8 cellular contexts compared by ENCODE assay signal in the genomic region with DNA sequence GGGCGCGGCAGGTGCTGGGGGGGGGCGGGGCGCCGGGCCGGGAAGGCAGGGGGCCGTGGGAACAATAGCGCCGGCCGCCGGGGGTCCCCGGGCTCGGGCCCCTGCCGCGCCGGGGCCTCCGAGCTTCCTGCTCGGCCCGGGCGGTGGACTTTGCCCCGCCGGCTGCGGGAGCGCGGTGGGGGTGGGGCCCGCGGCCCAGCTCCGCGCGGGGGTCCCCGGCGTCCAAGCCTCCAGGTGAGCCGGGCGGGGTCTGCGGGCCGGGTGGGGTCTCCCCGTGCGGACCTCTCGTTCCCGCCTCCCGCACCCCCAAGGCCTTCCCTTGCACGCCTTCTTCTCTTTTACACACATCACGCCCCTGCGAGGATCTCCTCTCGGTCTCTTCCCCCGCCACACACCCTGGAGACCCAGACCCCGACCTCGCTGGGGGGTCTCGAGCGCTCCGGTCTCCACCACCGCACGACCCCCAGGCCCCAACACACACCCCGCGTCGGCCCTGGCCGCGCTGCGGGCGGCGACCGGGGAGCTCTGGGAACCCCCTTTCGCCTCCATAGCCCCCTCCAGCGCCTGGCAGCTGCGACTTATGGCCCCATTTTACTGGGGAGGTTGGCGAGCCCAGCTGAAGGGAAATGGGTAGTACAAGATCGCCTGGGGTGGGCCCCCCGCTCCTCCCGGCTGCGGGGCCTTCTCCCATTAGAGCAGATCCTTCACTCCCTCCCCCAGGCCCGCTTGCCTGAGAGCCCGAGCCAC. TPM values are rescaled to one million over a fixed set of nuclear protein-coding genes. Genes with fewer than 3 reads are reported as not detected.
A peak's percentile ranks its signal among the peaks of the same experiment; 100 is the strongest.
DNase-seq lines count a peak whose midpoint lies in the region; ATAC-seq, FAIRE-seq and TF ChIP-seq lines count a peak whose summit lies in the region.

No MANE protein-coding gene starts in this region.

- TF ChIP-seq CTCF in heart left ventricle (IDR thresholded peaks at IDR 0.05) (no peak), HepG2 (CRISPR knock-in tag; IDR thresholded peaks at IDR 0.05) (no peak), upper lobe of right lung (IDR thresholded peaks at IDR 0.05) (no peak)

- H3K9me3 Mint-ChIP-seq in activated T-helper 1 cell treated with anti-CD3 and anti-CD28 coated beads, Interleukin-12 subunit alpha, Interleukin-12 subunit beta, Interleukin-2, Interleukin-4 antibody, amounts not matched to agents 30 ng/mL and 10 ng/mL and 1 ng/mL, durations not matched to agents 14 hours and 24 hours and 36 hours: no peaks in the 10 kb centered on the region

- WGBS in heart left ventricle, 4 donors: 2 to 6% (median 3%) methylated on average over 32 to 72 of the region's 72 CpGs
- 3% methylated on average over 17 of the region's 72 CpGs for WGBS in HepG2 (ENCODE audit: low lambda C conversion rate)

- peak overlapping the region; percentile 22 for H3K4me3 Mint-ChIP-seq in activated T-helper 1 cell treated with anti-CD3 and anti-CD28 coated beads, Interleukin-12 subunit alpha, Interleukin-12 subunit beta, Interleukin-2, Interleukin-4 antibody, amounts not matched to agents 30 ng/mL and 10 ng/mL and 1 ng/mL, durations not matched to agents 14 hours and 24 hours and 36 hours

- H3K79me2 ChIP-seq in HepG2 (ENCODE audit: insufficient read depth, low read length): peaks cover 36% of the 10 kb centered on the region

- H3K27ac ChIP-seq in heart left ventricle (no peak overlapping the region), HepG2 (ENCODE audit: extremely low read length, insufficient read depth, low read length) (peak overlapping the region; percentile 74), upper lobe of right lung (no peak overlapping the region)

- no peak for ATAC-seq in heart left ventricle
- ATAC-seq in left ventricle myocardium superior: no peak
- peak; percentile 17; the same call in 2 of the 3 replicates for ATAC-seq in HepG2
- no peak for ATAC-seq in upper lobe of right lung
- ATAC-seq in GM21576 (IDR thresholded peaks at IDR 0.05; ENCODE audit: unreplicated experiment): no peak

- H3K27me3 ChIP-seq in heart left ventricle (peaks cover 10 to 67% (median 30%) of the 10 kb centered on the region in 9 donors), HepG2 (ENCODE audit: control insufficient read depth in 1 of 2, insufficient read depth in 2 of 2, low read length in 2 of 2) (no peaks in the 10 kb centered on the region), upper lobe of right lung (peaks cover 33% of the 10 kb centered on the region)

- H3K27me3 Mint-ChIP-seq in activated T-helper 1 cell treated with anti-CD3 and anti-CD28 coated beads, Interleukin-12 subunit alpha, Interleukin-12 subunit beta, Interleukin-2, Interleukin-4 antibody, amounts not matched to agents 30 ng/mL and 10 ng/mL and 1 ng/mL, durations not matched to agents 14 hours and 24 hours and 36 hours (ENCODE audit: insufficient read depth): peaks cover 39% of the 10 kb centered on the region

- TF ChIP-seq POLR2A in heart left ventricle (IDR thresholded peaks at IDR 0.05) (no peak), HepG2 (IDR thresholded peaks at IDR 0.05; ENCODE audit: insufficient read depth in 1 of 2, low read depth in 2 of 2, low read length in 2 of 2) (no peak)

- H3K4me2 ChIP-seq in HepG2 (ENCODE audit: low read depth, low read length): peak overlapping the region; percentile 89

- H3K27ac Mint-ChIP-seq in activated T-helper 1 cell treated with anti-CD3 and anti-CD28 coated beads, Interleukin-12 subunit alpha, Interleukin-12 subunit beta, Interleukin-2, Interleukin-4 antibody, amounts not matched to agents 30 ng/mL and 10 ng/mL and 1 ng/mL, durations not matched to agents 14 hours and 24 hours and 36 hours: no peak overlapping the region

- H3K9ac ChIP-seq in HepG2 (ENCODE audit: insufficient read depth, low read depth, low read length): peak overlapping the region; percentile 86

- no peak for TF ChIP-seq RAD21 in HepG2 (CRISPR knock-in tag; IDR thresholded peaks at IDR 0.05)

- H3K9me3 ChIP-seq in heart left ventricle: no peaks in the 10 kb centered on the region
- no peaks in the 10 kb centered on the region for H3K9me3 ChIP-seq in HepG2 (ENCODE audit: low read length)
- no peaks in the 10 kb centered on the region for H3K9me3 ChIP-seq in upper lobe of right lung

- in situ Hi-C loops in HepG2 (cut with HindIII; ENCODE audit: extremely low pct_ligation_motif_present, low pct_unique_long_range_greater_than_20kb): no loop called here

- H3K36me3 ChIP-seq in heart left ventricle (no peaks in the 10 kb centered on the region), HepG2 (replicated peaks in 1 of 2; ENCODE audit: control insufficient read depth in 1 of 2, insufficient read depth in 2 of 2, low read length in 2 of 2) (peaks cover 2 to 8% of the 10 kb centered on the region in 2 experiments; a peak in 2 of 5 replicates), upper lobe of right lung (no peaks in the 10 kb centered on the region)

- H3K4me1 Mint-ChIP-seq in activated T-helper 1 cell treated with anti-CD3 and anti-CD28 coated beads, Interleukin-12 subunit alpha, Interleukin-12 subunit beta, Interleukin-2, Interleukin-4 antibody, amounts not matched to agents 30 ng/mL and 10 ng/mL and 1 ng/mL, durations not matched to agents 14 hours and 24 hours and 36 hours (ENCODE audit: low read depth): peaks cover 5% of the 10 kb centered on the region

- no peaks in the 10 kb centered on the region for H3K36me3 Mint-ChIP-seq in activated T-helper 1 cell treated with anti-CD3 and anti-CD28 coated beads, Interleukin-12 subunit alpha, Interleukin-12 subunit beta, Interleukin-2, Interleukin-4 antibody, amounts not matched to agents 30 ng/mL and 10 ng/mL and 1 ng/mL, durations not matched to agents 14 hours and 24 hours and 36 hours (ENCODE audit: low read depth)

- H2AFZ ChIP-seq in HepG2 (ENCODE audit: low read length): no peak overlapping the region

- H3K4me3 ChIP-seq in heart left ventricle (peak overlapping the region in 7 of 12 donors; percentile 12 to 53 (median 29)), HepG2 (replicated peaks in 1 of 3; ENCODE audit: insufficient read depth in 1 of 3, low read depth in 2 of 3, low read length in 3 of 3) (peak overlapping the region; percentile 71 to 98 (median 93)), upper lobe of right lung (peak overlapping the region; percentile 53)

- H3K4me1 ChIP-seq in heart left ventricle: peaks cover 0 to 12% (median 0%) of the 10 kb centered on the region in 12 donors
- H3K4me1 ChIP-seq in HepG2 (ENCODE audit: insufficient read depth, low read length): peaks cover 56% of the 10 kb centered on the region
- no peaks in the 10 kb centered on the region for H3K4me1 ChIP-seq in upper lobe of right lung

- no peak for FAIRE-seq in HepG2 (lab: Jason Lieb, UNC)

- DNase-seq in heart left ventricle (no peak), left ventricle myocardium superior (no peak), HepG2 (ENCODE audit: low spot score) (no peak), upper lobe of right lung (no peak), NCI-H1436 treated with DMSO at 0.1 percent for 48 hours (lab: John Stamatoyannopoulos, UW) (no peak)
- no peak for DNase-seq in activated T-helper 1 cell treated with anti-CD3 and anti-CD28 coated beads, Interleukin-12 subunit alpha, Interleukin-12 subunit beta, Interleukin-2, Interleukin-4 antibody, amounts not matched to agents 30 ng/mL and 10 ng/mL and 1 ng/mL, durations not matched to agents 14 hours and 24 hours and 36 hours (ENCODE audit: low spot score)
- no peak for DNase-seq in activated CD4-positive, alpha-beta T cell treated with anti-CD3 and anti-CD28 coated beads for 4 hours

- H4K20me1 ChIP-seq in HepG2 (ENCODE audit: insufficient read depth, low read length): peaks cover 31% of the 10 kb centered on the region

- intact Hi-C loops in heart left ventricle (cut with DNase I) (no loop called here), left ventricle myocardium superior (cut with micrococcal nuclease) (no loop called here), HepG2 (cut with micrococcal nuclease; ENCODE audit: unreplicated experiment) (no loop called here), upper lobe of right lung (cut with DNase I) (no loop called here)
- intact Hi-C loops in activated T-helper 1 cell treated with anti-CD3 and anti-CD28 coated beads, Interleukin-12 subunit alpha, Interleukin-12 subunit beta, Interleukin-2, Interleukin-4 antibody, amounts not matched to agents 30 ng/mL and 10 ng/mL and 1 ng/mL, durations not matched to agents 14 hours and 24 hours and 36 hours (cut with micrococcal nuclease): no loop called here

- CTCF ChIA-PET in HepG2 (lab: Yijun Ruan, JAX; ENCODE audit: low intra/inter-chr PET ratio, low total read pairs): no interaction called here

- POLR2A ChIA-PET in HepG2 (lab: Yijun Ruan, JAX): interaction anchor here (1.3 to 2.5 kb wide), 5 partner anchors 9 to 60 kb away, joined by 4 to 21 read pairs (median 12); partner anchors contain the start of genes PET100, STXBP2 and XAB2

- BruUV-seq in HepG2 (replicated peaks; lab: Mats Ljungman, UMichigan): no TSS peak

- TF ChIP-seq EP300 in HepG2 (IDR thresholded peaks at IDR 0.05; ENCODE audit: low read depth in 2 of 2, low read length in 2 of 2): no peak
- no peak for TF ChIP-seq EP300 in HepG2 (CRISPR knock-in tag; IDR thresholded peaks at IDR 0.05; ENCODE audit: borderline replicate concordance)

RNA-seq across cellular contexts. Expression of gene CAMSAP3, which starts 0.7 kb away (rescaled TPM):
- total RNA-seq in heart left ventricle (1 to 10 TPM in 3 of 9 donors, under 1 TPM in 6; 0.25 to 3.7 (median 0.83) TPM), left ventricle myocardium superior (2.6 TPM), HepG2 (2016; rRNA removed; fragmentation: Illumina TruSeq; extraction: Trizol) (9.1 and 11.8 TPM in 2 replicates), upper lobe of right lung (29.1 TPM)
- polyA plus RNA-seq in heart left ventricle (under 1 TPM; 0.04 to 0.34 TPM), HepG2 (2011; rRNA removed) (10.8 and 16.8 TPM in 2 replicates)
- 0.37 and 0.67 TPM in 2 replicates for total RNA-seq in activated T-helper 1 cell treated with anti-CD3 and anti-CD28 coated beads, Interleukin-12 subunit alpha, Interleukin-12 subunit beta, Interleukin-2, Interleukin-4 antibody, amounts not matched to agents 30 ng/mL and 10 ng/mL and 1 ng/mL, durations not matched to agents 14 hours and 24 hours and 36 hours
- 2.1 and 2.5 TPM in 2 replicates for total RNA-seq in HepG2 (2016; cell fraction: cytosol; rRNA removed; fragmentation: Illumina TruSeq; extraction: Trizol; ENCODE audit: low read depth)
- total RNA-seq in HepG2 (2016; cell fraction: insoluble cytoplasmic fraction; rRNA removed; fragmentation: Illumina TruSeq; extraction: Trizol): 6.3 and 11.9 TPM in 2 replicates
- total RNA-seq in HepG2 (2016; cell fraction: membrane; rRNA removed; fragmentation: Illumina TruSeq; extraction: Trizol): 6.0 and 6.1 TPM in 2 replicates
- 12.6 and 13.4 TPM in 2 replicates for total RNA-seq in HepG2 (2016; cell fraction: nucleus; rRNA removed; fragmentation: Illumina TruSeq; extraction: Trizol)
- 5.6 and 8.1 TPM in 2 replicates for polyA plus RNA-seq in HepG2 (2011; cell fraction: cytosol; rRNA removed)
- 94.1 and 111 TPM in 2 replicates for polyA plus RNA-seq in HepG2 (2011; cell fraction: nucleus; rRNA removed)
- polyA plus RNA-seq in HepG2 (2012): 24.4 and 27.0 TPM in 2 replicates
- polyA plus RNA-seq in HepG2 (2016; cell fraction: cytosol; fragmentation: Illumina TruSeq; extraction: Trizol; ENCODE audit: low read depth): 2.3 and 2.5 TPM in 2 replicates
- polyA plus RNA-seq in HepG2 (2016; cell fraction: insoluble cytoplasmic fraction; fragmentation: Illumina TruSeq; extraction: Trizol; ENCODE audit: low read depth): 17.0 and 22.2 TPM in 2 replicates
- 4.4 and 5.3 TPM in 2 replicates for polyA plus RNA-seq in HepG2 (2016; cell fraction: membrane; fragmentation: Illumina TruSeq; extraction: Trizol; ENCODE audit: low read depth)
- polyA plus RNA-seq in HepG2 (2016; cell fraction: nucleus; fragmentation: Illumina TruSeq; extraction: Trizol; ENCODE audit: insufficient read depth, low read depth): 67.8 and 74.7 TPM in 2 replicates
- polyA minus RNA-seq in HepG2 (2011; rRNA and poly(A)+ RNA removed; ENCODE audit: low replicate concordance): 1.6 and 20.5 TPM in 2 replicates
- polyA minus RNA-seq in HepG2 (2011; cell fraction: cytosol; rRNA and poly(A)+ RNA removed): 9.5 and 9.8 TPM in 2 replicates
- 12.9 and 13.7 TPM in 2 replicates for polyA minus RNA-seq in HepG2 (2011; cell fraction: nucleus; rRNA and poly(A)+ RNA removed)

RNA-seq across cellular contexts. Expression of gene XAB2, which starts 33.0 kb away (rescaled TPM):
- total RNA-seq in heart left ventricle (10 to 100 TPM; 16.3 to 36.2 (median 23.6) TPM), left ventricle myocardium superior (27.5 TPM), HepG2 (2016; rRNA removed; fragmentation: Illumina TruSeq; extraction: Trizol) (6.2 and 8.6 TPM in 2 replicates), upper lobe of right lung (42.3 TPM)
- polyA plus RNA-seq in heart left ventricle (10 to 100 TPM; 19.9 to 25.0 TPM), HepG2 (2011; rRNA removed) (23.9 and 28.4 TPM in 2 replicates)
- 50.7 and 51.2 TPM in 2 replicates for total RNA-seq in activated T-helper 1 cell treated with anti-CD3 and anti-CD28 coated beads, Interleukin-12 subunit alpha, Interleukin-12 subunit beta, Interleukin-2, Interleukin-4 antibody, amounts not matched to agents 30 ng/mL and 10 ng/mL and 1 ng/mL, durations not matched to agents 14 hours and 24 hours and 36 hours
- total RNA-seq in HepG2 (2016; cell fraction: cytosol; rRNA removed; fragmentation: Illumina TruSeq; extraction: Trizol; ENCODE audit: low read depth): 1.9 and 2.7 TPM in 2 replicates
- 6.6 and 7.3 TPM in 2 replicates for total RNA-seq in HepG2 (2016; cell fraction: insoluble cytoplasmic fraction; rRNA removed; fragmentation: Illumina TruSeq; extraction: Trizol)
- 3.2 and 4.4 TPM in 2 replicates for total RNA-seq in HepG2 (2016; cell fraction: membrane; rRNA removed; fragmentation: Illumina TruSeq; extraction: Trizol)
- 11.7 and 15.3 TPM in 2 replicates for total RNA-seq in HepG2 (2016; cell fraction: nucleus; rRNA removed; fragmentation: Illumina TruSeq; extraction: Trizol)
- 14.1 and 24.2 TPM in 2 replicates for polyA plus RNA-seq in HepG2 (2011; cell fraction: cytosol; rRNA removed)
- 95.9 and 136 TPM in 2 replicates for polyA plus RNA-seq in HepG2 (2011; cell fraction: nucleus; rRNA removed)
- 19.0 and 22.6 TPM in 2 replicates for polyA plus RNA-seq in HepG2 (2012)
- polyA plus RNA-seq in HepG2 (2016; cell fraction: cytosol; fragmentation: Illumina TruSeq; extraction: Trizol; ENCODE audit: low read depth): 3.4 and 3.5 TPM in 2 replicates
- polyA plus RNA-seq in HepG2 (2016; cell fraction: insoluble cytoplasmic fraction; fragmentation: Illumina TruSeq; extraction: Trizol; ENCODE audit: low read depth): 11.7 and 15.6 TPM in 2 replicates
- polyA plus RNA-seq in HepG2 (2016; cell fraction: membrane; fragmentation: Illumina TruSeq; extraction: Trizol; ENCODE audit: low read depth): 4.0 and 5.4 TPM in 2 replicates
- 38.3 and 40.6 TPM in 2 replicates for polyA plus RNA-seq in HepG2 (2016; cell fraction: nucleus; fragmentation: Illumina TruSeq; extraction: Trizol; ENCODE audit: insufficient read depth, low read depth)
- polyA minus RNA-seq in HepG2 (2011; rRNA and poly(A)+ RNA removed; ENCODE audit: low replicate concordance): 70.9 and 81.0 TPM in 2 replicates
- polyA minus RNA-seq in HepG2 (2011; cell fraction: cytosol; rRNA and poly(A)+ RNA removed): 29.0 and 31.0 TPM in 2 replicates
- 19.8 and 20.6 TPM in 2 replicates for polyA minus RNA-seq in HepG2 (2011; cell fraction: nucleus; rRNA and poly(A)+ RNA removed)

RNA-seq across cellular contexts. Expression of gene PET100, which starts 33.2 kb away (rescaled TPM):
- 100 to 1,000 TPM in 7 of 9 donors, 10 to 100 TPM in 2; 22.3 to 185 (median 136) TPM for total RNA-seq in heart left ventricle
- polyA plus RNA-seq in heart left ventricle: 100 to 1,000 TPM in 1 of 2 donors, 10 to 100 TPM in 1; 55.4 to 405 TPM
- total RNA-seq in left ventricle myocardium superior: 206 TPM
- total RNA-seq in activated T-helper 1 cell treated with anti-CD3 and anti-CD28 coated beads, Interleukin-12 subunit alpha, Interleukin-12 subunit beta, Interleukin-2, Interleukin-4 antibody, amounts not matched to agents 30 ng/mL and 10 ng/mL and 1 ng/mL, durations not matched to agents 14 hours and 24 hours and 36 hours: 88.5 and 93.4 TPM in 2 replicates
- total RNA-seq in HepG2 (2016; rRNA removed; fragmentation: Illumina TruSeq; extraction: Trizol): 59.9 and 66.5 TPM in 2 replicates
- total RNA-seq in HepG2 (2016; cell fraction: cytosol; rRNA removed; fragmentation: Illumina TruSeq; extraction: Trizol; ENCODE audit: low read depth): 15.6 and 17.1 TPM in 2 replicates
- total RNA-seq in HepG2 (2016; cell fraction: insoluble cytoplasmic fraction; rRNA removed; fragmentation: Illumina TruSeq; extraction: Trizol): 64.7 and 78.4 TPM in 2 replicates
- total RNA-seq in HepG2 (2016; cell fraction: membrane; rRNA removed; fragmentation: Illumina TruSeq; extraction: Trizol): 22.2 and 23.9 TPM in 2 replicates
- total RNA-seq in HepG2 (2016; cell fraction: nucleus; rRNA removed; fragmentation: Illumina TruSeq; extraction: Trizol): 34.1 and 46.5 TPM in 2 replicates
- 20.0 and 22.3 TPM in 2 replicates for polyA plus RNA-seq in HepG2 (2011; rRNA removed)
- 13.6 and 14.9 TPM in 2 replicates for polyA plus RNA-seq in HepG2 (2011; cell fraction: cytosol; rRNA removed)
- polyA plus RNA-seq in HepG2 (2011; cell fraction: nucleus; rRNA removed): 14.3 and 19.0 TPM in 2 replicates
- 25.5 and 50.4 TPM in 2 replicates for polyA plus RNA-seq in HepG2 (2012)
- polyA plus RNA-seq in HepG2 (2016; cell fraction: cytosol; fragmentation: Illumina TruSeq; extraction: Trizol; ENCODE audit: low read depth): 17.9 and 18.0 TPM in 2 replicates
- polyA plus RNA-seq in HepG2 (2016; cell fraction: insoluble cytoplasmic fraction; fragmentation: Illumina TruSeq; extraction: Trizol; ENCODE audit: low read depth): 36.9 and 42.2 TPM in 2 replicates
- polyA plus RNA-seq in HepG2 (2016; cell fraction: membrane; fragmentation: Illumina TruSeq; extraction: Trizol; ENCODE audit: low read depth): 18.3 and 20.0 TPM in 2 replicates
- polyA plus RNA-seq in HepG2 (2016; cell fraction: nucleus; fragmentation: Illumina TruSeq; extraction: Trizol; ENCODE audit: insufficient read depth, low read depth): 64.3 and 70.9 TPM in 2 replicates
- polyA minus RNA-seq in HepG2 (2011; rRNA and poly(A)+ RNA removed; ENCODE audit: low replicate concordance): 1.4 and 7.8 TPM in 2 replicates
- polyA minus RNA-seq in HepG2 (2011; cell fraction: cytosol; rRNA and poly(A)+ RNA removed): 6.4 and 10.4 TPM in 2 replicates
- polyA minus RNA-seq in HepG2 (2011; cell fraction: nucleus; rRNA and poly(A)+ RNA removed): 7.2 and 8.7 TPM in 2 replicates
- total RNA-seq in upper lobe of right lung: 93.2 TPM

RNA-seq across cellular contexts. Expression of gene PCP2, which starts 37.2 kb away (rescaled TPM):
- 1 to 10 TPM in 7 of 9 donors, under 1 TPM in 2; 0.54 to 3.0 (median 1.3) TPM for total RNA-seq in heart left ventricle
- polyA plus RNA-seq in heart left ventricle: under 1 TPM; 0.62 to 0.65 TPM
- total RNA-seq in left ventricle myocardium superior: 6.5 TPM
- 0.34 and 1.4 TPM in 2 replicates for total RNA-seq in activated T-helper 1 cell treated with anti-CD3 and anti-CD28 coated beads, Interleukin-12 subunit alpha, Interleukin-12 subunit beta, Interleukin-2, Interleukin-4 antibody, amounts not matched to agents 30 ng/mL and 10 ng/mL and 1 ng/mL, durations not matched to agents 14 hours and 24 hours and 36 hours
- 0.80 TPM in 1 of 2 replicates, not detected in the other for total RNA-seq in HepG2 (2016; rRNA removed; fragmentation: Illumina TruSeq; extraction: Trizol)
- total RNA-seq in HepG2 (2016; cell fraction: cytosol; rRNA removed; fragmentation: Illumina TruSeq; extraction: Trizol; ENCODE audit: low read depth): not detected in 2 replicates
- 0.35 TPM in 1 of 2 replicates, not detected in the other for total RNA-seq in HepG2 (2016; cell fraction: insoluble cytoplasmic fraction; rRNA removed; fragmentation: Illumina TruSeq; extraction: Trizol)
- total RNA-seq in HepG2 (2016; cell fraction: membrane; rRNA removed; fragmentation: Illumina TruSeq; extraction: Trizol): not detected in 2 replicates
- not detected in 2 replicates for total RNA-seq in HepG2 (2016; cell fraction: nucleus; rRNA removed; fragmentation: Illumina TruSeq; extraction: Trizol)
- polyA plus RNA-seq in HepG2 (2011; rRNA removed): 0.62 and 0.82 TPM in 2 replicates
- polyA plus RNA-seq in HepG2 (2011; cell fraction: cytosol; rRNA removed): 0.15 and 0.28 TPM in 2 replicates
- 3.9 and 7.6 TPM in 2 replicates for polyA plus RNA-seq in HepG2 (2011; cell fraction: nucleus; rRNA removed)
- 1.8 TPM in 1 of 2 replicates, not detected in the other for polyA plus RNA-seq in HepG2 (2012)
- polyA plus RNA-seq in HepG2 (2016; cell fraction: cytosol; fragmentation: Illumina TruSeq; extraction: Trizol; ENCODE audit: low read depth): not detected in 2 replicates
- not detected in 2 replicates for polyA plus RNA-seq in HepG2 (2016; cell fraction: insoluble cytoplasmic fraction; fragmentation: Illumina TruSeq; extraction: Trizol; ENCODE audit: low read depth)
- not detected in 2 replicates for polyA plus RNA-seq in HepG2 (2016; cell fraction: membrane; fragmentation: Illumina TruSeq; extraction: Trizol; ENCODE audit: low read depth)
- 1.4 and 1.7 TPM in 2 replicates for polyA plus RNA-seq in HepG2 (2016; cell fraction: nucleus; fragmentation: Illumina TruSeq; extraction: Trizol; ENCODE audit: insufficient read depth, low read depth)
- polyA minus RNA-seq in HepG2 (2011; rRNA and poly(A)+ RNA removed; ENCODE audit: low replicate concordance): 0.20 TPM in 1 of 2 replicates, not detected in the other
- polyA minus RNA-seq in HepG2 (2011; cell fraction: cytosol; rRNA and poly(A)+ RNA removed): not detected in 2 replicates
- polyA minus RNA-seq in HepG2 (2011; cell fraction: nucleus; rRNA and poly(A)+ RNA removed): not detected in 2 replicates
- 3.5 TPM for total RNA-seq in upper lobe of right lung

RNA-seq across cellular contexts. Expression of gene STXBP2, which starts 40.5 kb away (rescaled TPM):
- total RNA-seq in heart left ventricle (10 to 100 TPM in 2 of 9 donors, 1 to 10 TPM in 7; 1.2 to 46.7 (median 4.7) TPM), left ventricle myocardium superior (9.7 TPM), HepG2 (2016; rRNA removed; fragmentation: Illumina TruSeq; extraction: Trizol) (17.8 and 22.8 TPM in 2 replicates), upper lobe of right lung (162 TPM)
- polyA plus RNA-seq in heart left ventricle (1 to 10 TPM; 4.2 to 6.7 TPM), HepG2 (2011; rRNA removed) (40.1 and 48.7 TPM in 2 replicates)
- 101 and 102 TPM in 2 replicates for total RNA-seq in activated T-helper 1 cell treated with anti-CD3 and anti-CD28 coated beads, Interleukin-12 subunit alpha, Interleukin-12 subunit beta, Interleukin-2, Interleukin-4 antibody, amounts not matched to agents 30 ng/mL and 10 ng/mL and 1 ng/mL, durations not matched to agents 14 hours and 24 hours and 36 hours
- 12.7 and 13.5 TPM in 2 replicates for total RNA-seq in HepG2 (2016; cell fraction: cytosol; rRNA removed; fragmentation: Illumina TruSeq; extraction: Trizol; ENCODE audit: low read depth)
- 15.9 and 23.8 TPM in 2 replicates for total RNA-seq in HepG2 (2016; cell fraction: insoluble cytoplasmic fraction; rRNA removed; fragmentation: Illumina TruSeq; extraction: Trizol)
- total RNA-seq in HepG2 (2016; cell fraction: membrane; rRNA removed; fragmentation: Illumina TruSeq; extraction: Trizol): 11.9 and 13.6 TPM in 2 replicates
- total RNA-seq in HepG2 (2016; cell fraction: nucleus; rRNA removed; fragmentation: Illumina TruSeq; extraction: Trizol): 18.1 and 19.5 TPM in 2 replicates
- 28.8 and 41.8 TPM in 2 replicates for polyA plus RNA-seq in HepG2 (2011; cell fraction: cytosol; rRNA removed)
- polyA plus RNA-seq in HepG2 (2011; cell fraction: nucleus; rRNA removed): 344 and 378 TPM in 2 replicates
- polyA plus RNA-seq in HepG2 (2012): 61.3 and 71.5 TPM in 2 replicates
- polyA plus RNA-seq in HepG2 (2016; cell fraction: cytosol; fragmentation: Illumina TruSeq; extraction: Trizol; ENCODE audit: low read depth): 9.5 and 12.3 TPM in 2 replicates
- polyA plus RNA-seq in HepG2 (2016; cell fraction: insoluble cytoplasmic fraction; fragmentation: Illumina TruSeq; extraction: Trizol; ENCODE audit: low read depth): 22.4 and 26.4 TPM in 2 replicates
- 9.5 and 10.0 TPM in 2 replicates for polyA plus RNA-seq in HepG2 (2016; cell fraction: membrane; fragmentation: Illumina TruSeq; extraction: Trizol; ENCODE audit: low read depth)
- 69.3 and 73.8 TPM in 2 replicates for polyA plus RNA-seq in HepG2 (2016; cell fraction: nucleus; fragmentation: Illumina TruSeq; extraction: Trizol; ENCODE audit: insufficient read depth, low read depth)
- 121 and 178 TPM in 2 replicates for polyA minus RNA-seq in HepG2 (2011; rRNA and poly(A)+ RNA removed; ENCODE audit: low replicate concordance)
- 22.7 and 26.7 TPM in 2 replicates for polyA minus RNA-seq in HepG2 (2011; cell fraction: cytosol; rRNA and poly(A)+ RNA removed)
- polyA minus RNA-seq in HepG2 (2011; cell fraction: nucleus; rRNA and poly(A)+ RNA removed): 70.0 and 76.8 TPM in 2 replicates

Comparison
In these comparisons a context has a peak if more than half of its experiments do, and no peak if none do; other contexts are left out.
1. H3K4me3 ChIP-seq: peak in every context shown above with its lines; median percentile 93 in HepG2; 53 in upper lobe of right lung; 29 in heart left ventricle.